1 cellular context compared by ENCODE assay signal in the genomic region with DNA sequence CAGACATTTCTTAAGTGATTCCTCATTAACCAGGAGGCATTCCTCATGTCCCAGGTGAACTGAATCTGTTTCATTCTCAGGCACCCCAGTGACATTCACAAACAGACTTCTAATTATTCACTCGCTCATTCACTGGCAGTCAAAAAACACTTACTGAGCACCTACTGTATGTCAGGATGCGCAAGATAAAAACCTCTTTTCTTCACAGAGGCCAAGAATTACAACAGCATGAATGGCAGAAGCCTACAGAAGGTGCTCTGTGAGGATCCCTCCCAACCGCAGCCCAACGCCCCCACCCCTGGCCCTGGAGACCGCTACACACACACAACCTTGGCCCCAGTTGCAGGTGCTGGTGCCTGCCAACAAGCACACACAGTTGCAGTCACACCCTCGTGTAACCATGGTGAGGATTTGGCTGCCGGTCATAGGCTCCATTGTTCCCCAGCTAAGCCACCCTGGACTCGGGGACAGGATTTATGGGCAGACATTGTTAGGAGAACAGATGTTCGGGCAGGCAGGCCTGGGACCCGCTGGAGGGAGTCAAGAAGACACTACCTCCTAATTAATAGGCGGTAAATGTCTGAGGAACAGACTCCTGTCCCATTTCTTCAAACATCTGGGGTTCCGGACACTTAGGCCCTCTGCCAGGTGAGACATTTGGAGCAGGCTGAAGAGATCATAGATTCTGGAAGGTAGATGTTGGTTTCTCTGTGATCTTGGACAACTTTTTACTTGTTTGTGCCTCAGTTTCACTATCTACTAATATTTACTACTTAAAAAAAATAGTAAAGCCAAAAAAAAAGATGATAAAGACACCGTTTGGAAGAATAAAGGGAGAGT.
TF ChIP-seq lines count a peak whose summit lies in the region.

No MANE protein-coding gene starts in this region.

TF ChIP-seq in H1, 55 proteins besides CTCF, POLR2A, EP300 and RAD21 (continued from another document):
- TF ChIP-seq POU5F1 (IDR thresholded peaks at IDR 0.05; ENCODE audit: low read depth, low read length) (no peak), HDAC2 (IDR thresholded peaks at IDR 0.05; ENCODE audit: borderline replicate concordance in 1 of 2, low read depth in 2 of 2, low read length in 2 of 2) (no peak), KDM4A (IDR thresholded peaks at IDR 0.05; ENCODE audit: low read depth, low read length, severe bottlenecking) (no peak), ZNF274 (IDR thresholded peaks at IDR 0.05; ENCODE audit: borderline replicate concordance, extremely low read depth, low read length) (no peak), BRCA1 (IDR thresholded peaks at IDR 0.05; ENCODE audit: low read depth, low read length) (no peak), EZH2 (IDR thresholded peaks at IDR 0.05; ENCODE audit: low read depth, low read length, severe bottlenecking) (no peak), HDAC6 (IDR thresholded peaks at IDR 0.05; ENCODE audit: low read depth, low read length) (no peak), ATF3 (IDR thresholded peaks at IDR 0.05; ENCODE audit: insufficient read depth, low read depth, low read length) (no peak), NRF1 (IDR thresholded peaks at IDR 0.05; ENCODE audit: low read depth, low read length) (no peak), KDM1A (IDR thresholded peaks at IDR 0.05; ENCODE audit: borderline replicate concordance, low read length) (no peak), GABPA (IDR thresholded peaks at IDR 0.05; ENCODE audit: borderline replicate concordance, insufficient read depth, low read length) (no peak)
